ENCODE assay signal across 11 cellular contexts in genomic region chr9:114718801-114719221, GRCh38. TPM values are rescaled to one million over a fixed set of nuclear protein-coding genes. Genes with fewer than 3 reads are reported as not detected.
DNase-seq lines count a peak whose midpoint lies in the region; ATAC-seq, FAIRE-seq and TF ChIP-seq lines count a peak whose summit lies in the region.
"Had no signal": no experiment of that assay in that cellular context is flagged by ENCODE, and none has a peak within 500 bp of the region (broad histone marks: within the 10 kb centered on the region; RNA-seq: fewer than 3 reads in every experiment).

No MANE protein-coding gene starts in this region.

- no peak overlapping the region for H2BK5ac ChIP-seq in mesenchymal stem cell (ENCODE audit: low read depth, low read length, poor library complexity, severe bottlenecking)

- H3K36me3 ChIP-seq in mesenchymal stem cell (ENCODE audit: control insufficient read depth in 1 of 2, insufficient read depth in 2 of 2, low read depth in 1 of 2, low read length in 2 of 2) = no peaks in the 10 kb centered on the region

- H3K9me3 ChIP-seq in mesenchymal stem cell (ENCODE audit: control insufficient read depth, low read length) = peaks cover 13% of the 10 kb centered on the region

- peak overlapping the region in 1 of 2 experiments; percentile 11 for H2BK12ac ChIP-seq in mesenchymal stem cell (ENCODE audit: low read length in 2 of 2)

- H3K4me1 ChIP-seq in mesenchymal stem cell (ENCODE audit: control insufficient read depth, insufficient read depth, low read depth, low read length) = peaks cover 22% of the 10 kb centered on the region

- no peak overlapping the region for H3K4me3 Mint-ChIP-seq in chondrocyte (ENCODE audit: unreplicated experiment)

- H3K4ac ChIP-seq in mesenchymal stem cell (ENCODE audit: low read depth in 1 of 2, low read length in 2 of 2) = no peak overlapping the region

- no peak overlapping the region for H3K27ac ChIP-seq in mesenchymal stem cell (ENCODE audit: low read length, poor library complexity, severe bottlenecking)

- H3K4me2 ChIP-seq in mesenchymal stem cell (ENCODE audit: low read length, poor library complexity, severe bottlenecking) = no peak overlapping the region

- H3K9me3 Mint-ChIP-seq in chondrocyte (ENCODE audit: low read depth) = peaks cover 6% of the 10 kb centered on the region

- no peaks in the 10 kb centered on the region for H3K27me3 Mint-ChIP-seq in chondrocyte (ENCODE audit: low read depth)

- DNase-seq in A172 (ENCODE audit: low spot score) (peak; percentile 86), iPS-NIHi11 (ENCODE audit: low spot score) (peak; percentile 24), mesenchymal stem cell (no peak), chondrocyte (ENCODE audit: low spot score) (no peak), frontal cortex (ENCODE audit: low spot score in 2 of 2) (no peak)
- peak; percentile 78 to 83 for DNase-seq in activated CD4-positive, alpha-beta T cell treated with anti-CD3 and anti-CD28 coated beads, Interleukin-2, amount 50 U/mL, for 4 hours

- no peak overlapping the region for H4K8ac ChIP-seq in mesenchymal stem cell (ENCODE audit: low read length)

- no peak overlapping the region for H3K14ac ChIP-seq in mesenchymal stem cell (ENCODE audit: low read length in 2 of 2)

- FAIRE-seq in frontal cortex (lab: Jason Lieb, UNC) = no peak

- TF ChIP-seq CTCF in chondrocyte (IDR thresholded peaks at IDR 0.05) = no peak

- peaks cover 1% of the 10 kb centered on the region for H3K36me3 Mint-ChIP-seq in chondrocyte (ENCODE audit: low read depth)

- no peak overlapping the region for H2AK5ac ChIP-seq in mesenchymal stem cell (ENCODE audit: low read length, severe bottlenecking)

- H3K4me3 ChIP-seq in mesenchymal stem cell (ENCODE audit: insufficient read depth in 1 of 2, low read depth in 1 of 2, low read length in 2 of 2) = no peak overlapping the region

- H2AFZ ChIP-seq in mesenchymal stem cell (ENCODE audit: low read depth, low read length) = no peak overlapping the region

- no peak overlapping the region for H3K23ac ChIP-seq in mesenchymal stem cell (ENCODE audit: low read length in 2 of 2)

- 73% methylated on average over 8 of the region's 8 CpGs for WGBS in mesenchymal stem cell

- ATAC-seq in HG02870 (IDR thresholded peaks at IDR 0.05; ENCODE audit: unreplicated experiment) = peak; percentile 90
- no peak for ATAC-seq in HG03196 (IDR thresholded peaks at IDR 0.05; ENCODE audit: unreplicated experiment)
- ATAC-seq: Panc1 had no signal

- H3K79me1 ChIP-seq in mesenchymal stem cell (replicated peaks; ENCODE audit: low read length, poor library complexity, severe bottlenecking) = no peaks in the 10 kb centered on the region

- no peak overlapping the region for H4K91ac ChIP-seq in mesenchymal stem cell (ENCODE audit: low read length)

- H3K27ac Mint-ChIP-seq in chondrocyte (ENCODE audit: unreplicated experiment) = no peak overlapping the region

- H3K18ac ChIP-seq in mesenchymal stem cell (ENCODE audit: low read depth in 1 of 2, low read length in 2 of 2) = no peak overlapping the region

- no peak overlapping the region for H2BK120ac ChIP-seq in mesenchymal stem cell (ENCODE audit: low read depth, low read length)

- H2BK15ac ChIP-seq in mesenchymal stem cell (ENCODE audit: low read depth, poor library complexity, severe bottlenecking) = no peak overlapping the region

- peaks cover 0 to 17% of the 10 kb centered on the region in 2 experiments for H3K27me3 ChIP-seq in mesenchymal stem cell (ENCODE audit: control insufficient read depth in 1 of 2, insufficient read depth in 1 of 2, low read length in 2 of 2)

- peaks cover 23% of the 10 kb centered on the region for H3K4me1 Mint-ChIP-seq in chondrocyte (ENCODE audit: low read depth)

- H3K9ac ChIP-seq in mesenchymal stem cell (ENCODE audit: low read length) = no peak overlapping the region

RNA-seq across cellular contexts. Expression of gene TEX48, which starts 36.8 kb away (rescaled TPM):
- not detected in 2 replicates for total RNA-seq in A172 (2014; rRNA removed; shearing (Covaris generic))
- polyA plus RNA-seq in mesenchymal stem cell (2013, experiment 1 of 2) = not detected
- polyA plus RNA-seq in mesenchymal stem cell (2013, experiment 2 of 2) = not detected
- total RNA-seq in chondrocyte (not detected in 3 replicates), frontal cortex (not detected)
- total RNA-seq: mononuclear cell had no signal
- polyA plus RNA-seq: AG04450 had no signal

Comparison
In these comparisons a context has a peak if more than half of its experiments do, and no peak if none do; other contexts are left out.
1. DNase-seq: peak in A172 (single experiment), activated CD4-positive, alpha-beta T cell treated with anti-CD3 and anti-CD28 coated beads, Interleukin-2, amount 50 U/mL, for 4 hours (2 of 2) and iPS-NIHi11 (single experiment); none in mesenchymal stem cell (single experiment), chondrocyte (single experiment) and frontal cortex (0 of 2).